ENCODE assay signal across 9 cellular contexts in the genomic region with DNA sequence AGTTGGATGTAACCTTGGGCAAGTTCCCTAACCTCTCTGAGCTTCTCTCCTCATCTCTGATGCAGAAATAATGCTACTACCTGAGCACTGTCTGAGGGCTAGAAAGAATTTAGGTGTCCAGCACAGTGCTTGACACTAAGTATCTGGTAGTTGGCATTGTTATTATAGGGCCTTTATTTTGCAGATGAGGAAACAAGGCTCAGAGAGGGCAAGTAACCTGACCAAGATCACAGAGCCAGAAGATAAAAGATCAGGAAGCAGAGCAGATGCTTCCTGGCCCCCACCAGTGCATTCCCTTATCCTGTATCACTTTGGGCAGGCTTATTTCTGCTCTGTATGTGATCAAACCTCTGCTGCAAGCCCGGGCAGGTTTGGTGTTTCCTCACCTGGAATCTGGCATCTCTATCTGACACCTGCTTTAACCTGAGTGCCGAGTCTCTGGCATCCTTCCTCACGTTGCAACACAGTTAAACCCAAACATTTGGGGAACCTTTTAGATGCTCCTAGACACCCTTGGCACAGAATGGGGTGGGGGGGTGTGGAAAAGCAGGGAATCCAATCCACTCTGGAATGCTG.
DNase-seq lines count a peak whose midpoint lies in the region; ATAC-seq and TF ChIP-seq lines count a peak whose summit lies in the region.
"Had no signal": no experiment of that assay in that cellular context is flagged by ENCODE, and none has a peak within 500 bp of the region (broad histone marks: within the 10 kb centered on the region; RNA-seq: fewer than 3 reads in every experiment).

No MANE protein-coding gene starts in this region.

- H3K27me3 ChIP-seq in esophagus squamous epithelium (no peaks in the 10 kb centered on the region), H7 (ENCODE audit: control insufficient read depth, insufficient read depth, low read length) (peaks cover 2% of the 10 kb centered on the region; the same call in 1 of the 2 replicates)
- H3K27me3 ChIP-seq: colonic mucosa had no signal

- H3K4me2 ChIP-seq in OCI-LY7 (ENCODE audit: low read length): peak overlapping the region; percentile 93

- H4K20me1 ChIP-seq in OCI-LY7 (ENCODE audit: insufficient read depth, low read length): no peaks in the 10 kb centered on the region

- peak overlapping the region; percentile 86 for H3K27ac Mint-ChIP-seq in activated CD4-positive, alpha-beta T cell treated with anti-CD3 and anti-CD28 coated beads, Interleukin-2, amount 10 ng/mL, durations not matched to agents 7 days and 5 days
- no peak overlapping the region for H3K27ac Mint-ChIP-seq in stimulated activated naive CD8-positive, alpha-beta T cell treated with anti-CD3 and anti-CD28 coated beads, Interleukin-15, amount 100 ng/mL, for 72 hours

- TF ChIP-seq CTCF in OCI-LY7 (conservative IDR thresholded peaks at IDR 0.05; ENCODE audit: low read length) (no peak), esophagus squamous epithelium (IDR thresholded peaks at IDR 0.05) (no peak)

- no peaks in the 10 kb centered on the region for H3K79me2 ChIP-seq in OCI-LY7 (ENCODE audit: insufficient read depth, low read depth, low read length)

- no peak overlapping the region for H3K27ac ChIP-seq in OCI-LY7 (ENCODE audit: low read depth, low read length, poor library complexity, severe bottlenecking)
- H3K27ac ChIP-seq in esophagus squamous epithelium: peak overlapping the region in 3 of 4 donors; percentile 80 to 89 (median 86)
- H3K27ac ChIP-seq: colonic mucosa had no signal

- H3K9me3 ChIP-seq in OCI-LY7 (ENCODE audit: low read length) (no peaks in the 10 kb centered on the region), esophagus squamous epithelium (no peaks in the 10 kb centered on the region)
- H3K9me3 ChIP-seq: colonic mucosa had no signal

- TF ChIP-seq POLR2A in esophagus squamous epithelium (IDR thresholded peaks at IDR 0.05): no peak

- CTCF ChIA-PET in activated CD4-positive, alpha-beta T cell treated with anti-CD3 and anti-CD28 coated beads, Interleukin-2, amount 10 ng/mL, durations not matched to agents 7 days and 5 days (lab: Charles Lee): interaction anchor here (0.7 to 4.3 kb wide), 35 partner anchors 8 to 371 kb away, joined by 3 to 61 read pairs (median 5); partner anchors contain the start of genes PPP1CB and SPDYA
- CTCF ChIA-PET in OCI-LY7 (lab: Charles Lee; ENCODE audit: unreplicated experiment): no interaction called here

- POLR2A ChIA-PET in activated CD4-positive, alpha-beta T cell treated with anti-CD3 and anti-CD28 coated beads, Interleukin-2, amount 10 ng/mL, durations not matched to agents 7 days and 5 days (lab: Charles Lee): no interaction called here
- POLR2A ChIA-PET in OCI-LY7 (lab: Charles Lee): interaction anchor here (0.8 kb wide), 1 partner anchor 8 kb away, joined by 4 read pairs; no protein-coding TSS in a partner anchor

- intact Hi-C loops in OCI-LY7 (cut with micrococcal nuclease; ENCODE audit: unreplicated experiment) (loop anchor here (1.0 kb wide), 1 partner anchor 187 kb away; no protein-coding TSS in a partner anchor), esophagus squamous epithelium (cut with DNase I) (no loop called here)

- H3K9me2 ChIP-seq in OCI-LY7 (ENCODE audit: insufficient read depth, low read length): no peaks in the 10 kb centered on the region

- H2AFZ ChIP-seq in OCI-LY7 (ENCODE audit: low read length): peak overlapping the region; percentile 100

- ATAC-seq in stimulated activated naive CD8-positive, alpha-beta T cell treated with anti-CD3 and anti-CD28 coated beads, Interleukin-15, amount 100 ng/mL, for 72 hours: no peak
- ATAC-seq in GM18907 (IDR thresholded peaks at IDR 0.05; ENCODE audit: unreplicated experiment): no peak

- no TSS peak for BruUV-seq in OCI-LY7 (replicated peaks; lab: Mats Ljungman, UMichigan)

- H3K4me1 Mint-ChIP-seq in activated CD4-positive, alpha-beta T cell treated with anti-CD3 and anti-CD28 coated beads, Interleukin-2, amount 10 ng/mL, durations not matched to agents 7 days and 5 days: peaks cover 30% of the 10 kb centered on the region
- peaks cover 9% of the 10 kb centered on the region for H3K4me1 Mint-ChIP-seq in stimulated activated naive CD8-positive, alpha-beta T cell treated with anti-CD3 and anti-CD28 coated beads, Interleukin-15, amount 100 ng/mL, for 72 hours

- H3K4me3 Mint-ChIP-seq in activated CD4-positive, alpha-beta T cell treated with anti-CD3 and anti-CD28 coated beads, Interleukin-2, amount 10 ng/mL, durations not matched to agents 7 days and 5 days: peak overlapping the region; percentile 90
- H3K4me3 Mint-ChIP-seq in stimulated activated naive CD8-positive, alpha-beta T cell treated with anti-CD3 and anti-CD28 coated beads, Interleukin-15, amount 100 ng/mL, for 72 hours: peak overlapping the region; percentile 88

- peaks cover 3% of the 10 kb centered on the region for H3K36me3 Mint-ChIP-seq in activated CD4-positive, alpha-beta T cell treated with anti-CD3 and anti-CD28 coated beads, Interleukin-2, amount 10 ng/mL, durations not matched to agents 7 days and 5 days (ENCODE audit: low read depth)

- H3K4me1 ChIP-seq in OCI-LY7 (ENCODE audit: insufficient read depth, low read length, poor library complexity, severe bottlenecking) (peaks cover 7% of the 10 kb centered on the region), esophagus squamous epithelium (peaks cover 9 to 52% (median 14%) of the 10 kb centered on the region in 3 donors)
- H3K4me1 ChIP-seq: colonic mucosa had no signal

- DNase-seq in activated CD4-positive, alpha-beta T cell treated with anti-CD3 and anti-CD28 coated beads, Interleukin-2, amount 10 ng/mL, durations not matched to agents 7 days and 5 days: no peak
- DNase-seq in activated CD4-positive, alpha-beta T cell treated with anti-CD3 and anti-CD28 coated beads for 4 hours: no peak
- DNase-seq in OCI-LY7 (ENCODE audit: low spot score) (no peak), esophagus squamous epithelium (lab: John Stamatoyannopoulos, UW) (no peak), H7 (no peak), DMS 273 treated with DMSO at 0.1 percent for 48 hours (lab: John Stamatoyannopoulos, UW) (no peak)
- DNase-seq in stimulated activated naive CD8-positive, alpha-beta T cell treated with anti-CD3 and anti-CD28 coated beads, Interleukin-15, amount 100 ng/mL, for 72 hours: no peak
- DNase-seq: colonic mucosa had no signal

- H3K36me3 ChIP-seq in OCI-LY7 (ENCODE audit: insufficient read depth, low read length): no peaks in the 10 kb centered on the region
- H3K36me3 ChIP-seq in esophagus squamous epithelium: no peaks in the 10 kb centered on the region
- no peaks in the 10 kb centered on the region for H3K36me3 ChIP-seq in H7 (replicated peaks; ENCODE audit: control insufficient read depth, insufficient read depth, low read length)
- H3K36me3 ChIP-seq: colonic mucosa had no signal

- WGBS in esophagus squamous epithelium, 2 donors: 17 to 30% methylated on average over 3 of the region's 3 CpGs

- peaks cover 3% of the 10 kb centered on the region for H3K9me3 Mint-ChIP-seq in activated CD4-positive, alpha-beta T cell treated with anti-CD3 and anti-CD28 coated beads, Interleukin-2, amount 10 ng/mL, durations not matched to agents 7 days and 5 days
- no peaks in the 10 kb centered on the region for H3K9me3 Mint-ChIP-seq in stimulated activated naive CD8-positive, alpha-beta T cell treated with anti-CD3 and anti-CD28 coated beads, Interleukin-15, amount 100 ng/mL, for 72 hours

- H3K4me3 ChIP-seq in OCI-LY7 (ENCODE audit: low read depth, low read length, poor library complexity, severe bottlenecking) (peak overlapping the region; percentile 66), esophagus squamous epithelium (peak overlapping the region in 3 of 4 donors; percentile 57 to 66 (median 59)), H7 (ENCODE audit: insufficient read depth, low read depth, low read length) (no peak overlapping the region)

- peaks cover 7% of the 10 kb centered on the region for H3K27me3 Mint-ChIP-seq in activated CD4-positive, alpha-beta T cell treated with anti-CD3 and anti-CD28 coated beads, Interleukin-2, amount 10 ng/mL, durations not matched to agents 7 days and 5 days
- peaks cover 7% of the 10 kb centered on the region for H3K27me3 Mint-ChIP-seq in stimulated activated naive CD8-positive, alpha-beta T cell treated with anti-CD3 and anti-CD28 coated beads, Interleukin-15, amount 100 ng/mL, for 72 hours
